8 cellular contexts compared by ENCODE assay signal in the genomic region with DNA sequence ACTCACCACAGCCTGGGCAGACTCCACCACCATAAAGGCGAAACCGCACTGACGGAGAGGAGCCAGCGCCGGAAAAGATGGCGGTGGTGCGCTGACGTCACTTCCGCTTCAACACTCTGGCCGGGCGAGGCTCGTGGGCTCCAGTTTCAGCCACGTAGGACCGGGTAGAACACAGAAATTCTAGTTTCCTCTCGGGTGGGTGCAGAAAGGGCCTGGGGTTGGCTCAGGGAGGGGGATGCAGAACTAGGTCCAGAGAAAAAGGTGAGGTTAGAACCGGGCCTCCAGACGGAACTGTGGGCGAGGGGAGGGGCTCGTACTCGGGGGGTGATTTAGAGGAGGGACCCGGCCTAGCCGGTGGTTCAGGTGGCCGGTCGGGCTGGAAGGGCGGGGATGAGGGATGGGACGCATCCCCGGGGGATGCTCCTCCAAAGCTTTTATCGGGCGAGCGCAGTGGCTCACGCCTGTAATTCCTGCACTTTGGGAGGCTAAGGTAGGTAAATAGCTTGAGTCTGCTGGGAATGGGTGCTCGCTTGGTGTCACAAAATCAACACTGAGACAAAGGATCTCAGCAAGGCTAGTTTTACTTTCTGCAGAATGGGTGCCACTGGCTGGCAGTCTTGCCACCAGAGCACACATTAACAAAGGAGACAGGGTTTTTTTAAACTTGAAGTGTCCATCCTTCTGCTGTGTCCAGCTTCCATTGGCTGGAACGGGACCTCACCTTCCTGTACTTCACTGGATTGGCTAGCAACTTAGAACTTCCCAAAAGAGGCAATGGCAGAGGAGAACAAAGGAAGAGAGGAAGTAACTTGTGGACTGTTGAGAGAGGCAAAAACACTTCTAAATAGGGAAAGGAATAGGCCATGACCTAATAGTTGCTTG. TPM values are rescaled to one million over a fixed set of nuclear protein-coding genes. Genes with fewer than 3 reads are reported as not detected.
DNase-seq lines count a peak whose midpoint lies in the region; ATAC-seq, FAIRE-seq and TF ChIP-seq lines count a peak whose summit lies in the region.

Gene ZNF561, minus strand, starts transcription at position 77 of the 882 bp plus-strand sequence. CDS start 1,776 bp downstream, outside the sequence.

- peaks cover 28% of the 10 kb centered on the region for H3K4me1 Mint-ChIP-seq in astrocyte (ENCODE audit: low read depth, unreplicated experiment)

- H2AFZ ChIP-seq in astrocyte (ENCODE audit: low read depth, low read length): peak within 1 kb of the TSS; percentile 88
- H2AFZ ChIP-seq in hepatocyte: peak within 1 kb of the TSS; percentile 94

- peak within 1 kb of the TSS; percentile 97 for H3K4me3 Mint-ChIP-seq in astrocyte (ENCODE audit: unreplicated experiment)

- no peaks in the 10 kb centered on the region for H3K9me3 Mint-ChIP-seq in astrocyte (ENCODE audit: unreplicated experiment)

- H3K36me3 ChIP-seq in astrocyte (ENCODE audit: insufficient read depth, low read length) (peaks cover 21% of the 10 kb centered on the region), hepatocyte (replicated peaks; ENCODE audit: insufficient read depth, low read depth) (peaks cover under 1% of the 10 kb centered on the region), aorta (ENCODE audit: control insufficient read depth in 1 of 2, insufficient read depth in 2 of 2, low read length in 1 of 2) (peaks cover 1 to 5% of the 10 kb centered on the region in 2 donors)

- H3K9ac ChIP-seq in astrocyte (ENCODE audit: low read length): peak within 1 kb of the TSS; percentile 92

- H3K36me3 Mint-ChIP-seq in astrocyte (ENCODE audit: low read depth, unreplicated experiment): peaks cover 26% of the 10 kb centered on the region

- no peak for FAIRE-seq in astrocyte (lab: Jason Lieb, UNC)

- DNase-seq in GM12865 (ENCODE audit: low read depth) (peak; percentile 92), NCI-H1930 (lab: John Stamatoyannopoulos, UW) (peak; percentile 58 to 70), T-helper 22 cell (ENCODE audit: low read depth) (peak; percentile 79), astrocyte (ENCODE audit: low read depth) (peak; percentile 90), hepatocyte (ENCODE audit: low spot score) (peak; percentile 94), renal cortical epithelial cell (ENCODE audit: low read depth) (peak; percentile 89), aorta (peak; percentile 93 to 95)

- H3K4me3 ChIP-seq in GM12865 (ENCODE audit: low read depth, low read length) (peak within 1 kb of the TSS; percentile 97), astrocyte (ENCODE audit: insufficient read depth, low read depth, low read length) (peak within 1 kb of the TSS; percentile 98), hepatocyte (peak within 1 kb of the TSS; percentile 76), aorta (ENCODE audit: low read length in 2 of 2) (peak within 1 kb of the TSS; percentile 12 to 48)

- ATAC-seq in HG02870 (IDR thresholded peaks at IDR 0.05; ENCODE audit: unreplicated experiment) (peak; percentile 74), aorta (ENCODE audit: low FRiP score) (peak; percentile 95)

- intact Hi-C loops in aorta (cut with DNase I): loop anchor here (2.0 to 10.0 kb wide), 3 partner anchors 37 to 53 kb away; partner anchors contain the start of genes ZNF562 (in 2 of the 2) and ZNF121 (in 1 of the 2)

- H3K4me2 ChIP-seq in astrocyte (ENCODE audit: low read length): peak within 1 kb of the TSS; percentile 87
- H3K4me2 ChIP-seq in hepatocyte: peak within 1 kb of the TSS; percentile 93

- H3K27me3 ChIP-seq in astrocyte (ENCODE audit: insufficient read depth, low read length): no peaks in the 10 kb centered on the region
- H3K27me3 ChIP-seq in hepatocyte: no peaks in the 10 kb centered on the region
- no peaks in the 10 kb centered on the region for H3K27me3 ChIP-seq in aorta (ENCODE audit: control insufficient read depth in 1 of 2, insufficient read depth in 2 of 2, low read length in 1 of 2)

- H3K4me1 ChIP-seq in astrocyte (ENCODE audit: insufficient read depth, low read length): peaks cover 13% of the 10 kb centered on the region
- H3K4me1 ChIP-seq in hepatocyte (ENCODE audit: insufficient read depth): peaks cover 12% of the 10 kb centered on the region
- H3K4me1 ChIP-seq in aorta (ENCODE audit: control insufficient read depth in 1 of 2, insufficient read depth in 2 of 2, low read length in 2 of 2): no peaks in the 10 kb centered on the region

- no peaks in the 10 kb centered on the region for H3K27me3 Mint-ChIP-seq in astrocyte (ENCODE audit: low read depth, unreplicated experiment)

- H3K9me2 ChIP-seq in hepatocyte (replicated peaks; ENCODE audit: insufficient read depth): no peaks in the 10 kb centered on the region

- under 1% methylated on average over 23 of the region's 33 CpGs for WGBS in hepatocyte (ENCODE audit: low lambda C conversion rate, missing lambda C conversion rate)
- WGBS in aorta, 2 donors: 0 to 1% methylated on average over 33 of the region's 33 CpGs

- H4K20me1 ChIP-seq in astrocyte (ENCODE audit: insufficient read depth, low read length): no peaks in the 10 kb centered on the region
- no peaks in the 10 kb centered on the region for H4K20me1 ChIP-seq in hepatocyte (ENCODE audit: insufficient read depth, poor library complexity, severe bottlenecking)

- H3K79me2 ChIP-seq in astrocyte (ENCODE audit: insufficient read depth, low read length): peaks cover 28% of the 10 kb centered on the region
- peaks cover 49% of the 10 kb centered on the region for H3K79me2 ChIP-seq in hepatocyte

- peak within 1 kb of the TSS; percentile 100 for H3K27ac Mint-ChIP-seq in astrocyte (ENCODE audit: unreplicated experiment)

- TF ChIP-seq CTCF in GM12865 (IDR thresholded peaks at IDR 0.05; ENCODE audit: insufficient read depth, low read depth, low read length, missing control alignments): no peak
- TF ChIP-seq CTCF in astrocyte (IDR thresholded peaks at IDR 0.05; ENCODE audit: insufficient read depth, low read depth, low read length): no peak
- TF ChIP-seq CTCF in hepatocyte (IDR thresholded peaks at IDR 0.05; ENCODE audit: poor library complexity): no peak

- peaks cover 4% of the 10 kb centered on the region for H3K9me3 ChIP-seq in astrocyte (ENCODE audit: insufficient read depth, low read depth, low read length)
- no peaks in the 10 kb centered on the region for H3K9me3 ChIP-seq in hepatocyte (ENCODE audit: low read depth)
- no peaks in the 10 kb centered on the region for H3K9me3 ChIP-seq in aorta (ENCODE audit: control insufficient read depth, low read length)

- H3K27ac ChIP-seq in astrocyte (ENCODE audit: low read depth, low read length): peak within 1 kb of the TSS; percentile 93
- H3K27ac ChIP-seq in hepatocyte: peak within 1 kb of the TSS; percentile 100
- peak within 1 kb of the TSS; percentile 24 to 45 for H3K27ac ChIP-seq in aorta (ENCODE audit: low read depth in 1 of 2, low read length in 2 of 2)

RNA-seq across cellular contexts. Expression of gene ZNF561, which starts in this region (rescaled TPM):
- total RNA-seq in astrocyte: 110 and 133 TPM in 2 replicates
- total RNA-seq in hepatocyte: 40.3 and 52.8 TPM in 2 replicates
- 21.1 and 21.6 TPM in 2 replicates for polyA plus RNA-seq in hepatocyte
- total RNA-seq in renal cortical epithelial cell: 34.6 and 70.2 TPM in 2 replicates
- total RNA-seq in aorta: 10 to 100 TPM; 37.5 to 38.3 TPM
- 10 to 100 TPM; 16.2 to 19.7 TPM for polyA plus RNA-seq in aorta

Comparison
In these comparisons a context has a peak if more than half of its experiments do, and no peak if none do; other contexts are left out.
1. Peak in every context shown above with its lines: DNase-seq, ATAC-seq, H3K4me3 ChIP-seq and H3K27ac ChIP-seq.
2. H3K4me3 ChIP-seq: peak in every context shown above with its lines; median percentile 98 in astrocyte; 97 in GM12865; 76 in hepatocyte; 30 in aorta.
3. H3K27ac ChIP-seq: peak in every context shown above with its lines; median percentile 100 in hepatocyte; 93 in astrocyte; 34 in aorta.